In genomic region chr2:88865801-88866353, GRCh38 we compare ENCODE assay signal across 12 cellular contexts.
A peak's percentile ranks its signal among the peaks of the same experiment; 100 is the strongest.
DNase-seq lines count a peak whose midpoint lies in the region; ATAC-seq, FAIRE-seq and TF ChIP-seq lines count a peak whose summit lies in the region.
"Had no signal": no experiment of that assay in that cellular context is flagged by ENCODE, and none has a peak within 500 bp of the region (broad histone marks: within the 10 kb centered on the region; RNA-seq: fewer than 3 reads in every experiment).

No MANE protein-coding gene starts in this region.

- ATAC-seq in GM21423 (IDR thresholded peaks at IDR 0.05; ENCODE audit: unreplicated experiment) = peak; percentile 74
- peak; percentile 56 for ATAC-seq in HG03196 (IDR thresholded peaks at IDR 0.05; ENCODE audit: unreplicated experiment)
- ATAC-seq in pancreas = no peak

- intact Hi-C loops in pancreas (cut with DNase I) = no loop called here

- FAIRE-seq in pancreas (lab: Jason Lieb, UNC) = no peak

- no peak for TF ChIP-seq CTCF in choroid plexus epithelial cell (conservative IDR thresholded peaks at IDR 0.05; ENCODE audit: low read depth, low read length)
- TF ChIP-seq CTCF in pancreas (IDR thresholded peaks at IDR 0.05) = no peak

- no peaks in the 10 kb centered on the region for H3K9me3 ChIP-seq in effector memory CD4-positive, alpha-beta T cell (ENCODE audit: control insufficient read depth, low read length)
- no peaks in the 10 kb centered on the region for H3K9me3 ChIP-seq in pancreas
- H3K9me3 ChIP-seq: prostate gland, thoracic aorta had no signal

- H3K4me3 ChIP-seq in GM08714 (ENCODE audit: low read length) (peak overlapping the region; percentile 55; the same call in 1 of the 2 replicates), choroid plexus epithelial cell (ENCODE audit: low read depth, low read length) (no peak overlapping the region), pancreas (no peak overlapping the region)
- H3K4me3 ChIP-seq in effector memory CD4-positive, alpha-beta T cell (ENCODE audit: insufficient read depth, low read depth, low read length, poor library complexity, severe bottlenecking) = no peak overlapping the region
- H3K4me3 ChIP-seq: prostate gland, thoracic aorta had no signal

- H3K36me3 ChIP-seq in effector memory CD4-positive, alpha-beta T cell (ENCODE audit: control insufficient read depth, insufficient read depth, low read length) = no peaks in the 10 kb centered on the region
- H3K36me3 ChIP-seq in pancreas = no peaks in the 10 kb centered on the region
- H3K36me3 ChIP-seq: prostate gland, thoracic aorta had no signal

- no peak overlapping the region for H3K27ac ChIP-seq in effector memory CD4-positive, alpha-beta T cell (ENCODE audit: insufficient read depth, low read length, poor library complexity, severe bottlenecking)
- H3K27ac ChIP-seq in pancreas = no peak overlapping the region
- H3K27ac ChIP-seq in substantia nigra (ENCODE audit: low read depth, low read length, poor library complexity, severe bottlenecking) = no peak overlapping the region
- H3K27ac ChIP-seq: prostate gland, thoracic aorta had no signal

- H3K4me1 ChIP-seq in effector memory CD4-positive, alpha-beta T cell (ENCODE audit: control insufficient read depth, insufficient read depth, low read length, poor library complexity, severe bottlenecking) = no peaks in the 10 kb centered on the region
- H3K4me1 ChIP-seq in pancreas = no peaks in the 10 kb centered on the region
- H3K4me1 ChIP-seq: prostate gland had no signal

- 39 to 47% methylated on average over 6 of the region's 6 CpGs for WGBS in pancreas, 2 donors

- peak; percentile 13 for DNase-seq in choroid plexus epithelial cell (ENCODE audit: low read depth)
- no peak for DNase-seq in effector memory CD4-positive, alpha-beta T cell
- no peak for DNase-seq in NCI-H82 (lab: John Stamatoyannopoulos, UW)
- no peak for DNase-seq in pancreas
- DNase-seq in substantia nigra (lab: John Stamatoyannopoulos, UW) = no peak
- DNase-seq: activated CD4-positive, alpha-beta T cell treated with anti-CD3 and anti-CD28 coated beads, Interleukin-2, amount 10 ng/mL, durations not matched to agents 24 days and 14 days; H7 had no signal

- H3K27me3 ChIP-seq in effector memory CD4-positive, alpha-beta T cell (replicated peaks; ENCODE audit: control insufficient read depth, insufficient read depth, low read length, poor library complexity, severe bottlenecking) = no peaks in the 10 kb centered on the region
- no peaks in the 10 kb centered on the region for H3K27me3 ChIP-seq in pancreas

Comparison
In these comparisons a context has a peak if more than half of its experiments do, and no peak if none do; other contexts are left out.
1. ATAC-seq: peak in GM21423 (single experiment) and HG03196 (single experiment); none in pancreas (0 of 4).